Comparison of ENCODE assay signal across 8 cellular contexts in genomic region chr13:110915874-110916670, GRCh38. TPM values are rescaled to one million over a fixed set of nuclear protein-coding genes. Genes with fewer than 3 reads are reported as not detected.
DNase-seq lines count a peak whose midpoint lies in the region; ATAC-seq and TF ChIP-seq lines count a peak whose summit lies in the region.

No MANE protein-coding gene starts in this region.

- peaks cover 31% of the 10 kb centered on the region for H4K20me1 ChIP-seq in neural progenitor cell (ENCODE audit: low read depth)

- H3K9ac ChIP-seq in neural progenitor cell: peak overlapping the region; percentile 58

- H3K4me1 Mint-ChIP-seq in stimulated activated naive CD8-positive, alpha-beta T cell treated with anti-CD3 and anti-CD28 coated beads, Interleukin-15, Interleukin-2, amounts not matched to agents 100 ng/mL and 50 ng/mL, for 24 hours (ENCODE audit: low read depth): peaks cover 59% of the 10 kb centered on the region
- H3K4me1 Mint-ChIP-seq in neural progenitor cell: peaks cover 29% of the 10 kb centered on the region

- H3F3A ChIP-seq in neural progenitor cell (ENCODE audit: low read depth): peaks cover 14% of the 10 kb centered on the region

- H3K9me3 ChIP-seq in SJCRH30 (replicated peaks): no peaks in the 10 kb centered on the region
- no peaks in the 10 kb centered on the region for H3K9me3 ChIP-seq in neural progenitor cell (ENCODE audit: low read depth)

- no peaks in the 10 kb centered on the region for H3K27me3 Mint-ChIP-seq in stimulated activated naive CD8-positive, alpha-beta T cell treated with anti-CD3 and anti-CD28 coated beads, Interleukin-15, Interleukin-2, amounts not matched to agents 100 ng/mL and 50 ng/mL, for 24 hours
- H3K27me3 Mint-ChIP-seq in neural progenitor cell (ENCODE audit: insufficient read depth, low read depth): peaks cover 3% of the 10 kb centered on the region

- H3K27me3 ChIP-seq in SJCRH30: no peaks in the 10 kb centered on the region
- H3K27me3 ChIP-seq in neural progenitor cell: no peaks in the 10 kb centered on the region

- peak overlapping the region; percentile 91 for H3K4me3 Mint-ChIP-seq in stimulated activated naive CD8-positive, alpha-beta T cell treated with anti-CD3 and anti-CD28 coated beads, Interleukin-15, Interleukin-2, amounts not matched to agents 100 ng/mL and 50 ng/mL, for 24 hours
- H3K4me3 Mint-ChIP-seq in neural progenitor cell: peak overlapping the region; percentile 90

- ATAC-seq in stimulated activated naive CD8-positive, alpha-beta T cell treated with anti-CD3 and anti-CD28 coated beads, Interleukin-15, Interleukin-2, amounts not matched to agents 100 U/mL and 50 U/mL, for 24 hours: no peak

- DNase-seq in stimulated activated naive CD8-positive, alpha-beta T cell treated with anti-CD3 and anti-CD28 coated beads, Interleukin-15, Interleukin-2, amounts not matched to agents 100 U/mL and 50 U/mL, for 24 hours: no peak
- DNase-seq in SJCRH30: no peak
- DNase-seq in epithelial cell of prostate (ENCODE audit: low read depth, low spot score): no peak
- no peak for DNase-seq in neural progenitor cell (ENCODE audit: low spot score)
- DNase-seq in stimulated activated CD8-positive, alpha-beta memory T cell treated with anti-CD3 and anti-CD28 coated beads, Interleukin-4, amount 100 ng/mL, for 48 hours: no peak
- DNase-seq in ACHN: no peak
- DNase-seq in NK-92 treated with Interleukin-12 subunit alpha and Interleukin-12 subunit beta, amount 100 ng/mL, for 24 hours (lab: John Stamatoyannopoulos, UW): no peak

- H3K36me3 ChIP-seq in SJCRH30 (peaks cover 4% of the 10 kb centered on the region; the same call in 1 of the 2 replicates), neural progenitor cell (no peaks in the 10 kb centered on the region)

- H3K4me1 ChIP-seq in SJCRH30 (peaks cover 16% of the 10 kb centered on the region; the same call in 1 of the 2 replicates), neural progenitor cell (peaks cover 22% of the 10 kb centered on the region)

- H3K79me2 ChIP-seq in neural progenitor cell (ENCODE audit: low read depth): peaks cover 43% of the 10 kb centered on the region

- TF ChIP-seq CTCF in neural progenitor cell (IDR thresholded peaks at IDR 0.05): no peak

- peak overlapping the region; percentile 73 for H3K4me2 ChIP-seq in neural progenitor cell

- H3K27ac ChIP-seq in SJCRH30 (peak overlapping the region; percentile 73), epithelial cell of prostate (peak overlapping the region; percentile 84), neural progenitor cell (peak overlapping the region; percentile 73)

- H3K9me3 Mint-ChIP-seq in stimulated activated naive CD8-positive, alpha-beta T cell treated with anti-CD3 and anti-CD28 coated beads, Interleukin-15, Interleukin-2, amounts not matched to agents 100 ng/mL and 50 ng/mL, for 24 hours: no peaks in the 10 kb centered on the region
- H3K9me3 Mint-ChIP-seq in neural progenitor cell: no peaks in the 10 kb centered on the region

- H3K4me3 ChIP-seq in SJCRH30 (peak overlapping the region; percentile 100), neural progenitor cell (peak overlapping the region; percentile 93)

- H3K27ac Mint-ChIP-seq in stimulated activated naive CD8-positive, alpha-beta T cell treated with anti-CD3 and anti-CD28 coated beads, Interleukin-15, Interleukin-2, amounts not matched to agents 100 ng/mL and 50 ng/mL, for 24 hours: peak overlapping the region; percentile 88
- H3K27ac Mint-ChIP-seq in neural progenitor cell: no peak overlapping the region

- in situ Hi-C loops in ACHN (cut with HindIII; ENCODE audit: low pct_ligation_motif_present, low pct_unique_long_range_greater_than_20kb, low sequenced_read_pairs): no loop called here

- peaks cover 18% of the 10 kb centered on the region for H3K36me3 Mint-ChIP-seq in stimulated activated naive CD8-positive, alpha-beta T cell treated with anti-CD3 and anti-CD28 coated beads, Interleukin-15, Interleukin-2, amounts not matched to agents 100 ng/mL and 50 ng/mL, for 24 hours (ENCODE audit: low read depth)
- H3K36me3 Mint-ChIP-seq in neural progenitor cell: no peaks in the 10 kb centered on the region

- H2AFZ ChIP-seq in neural progenitor cell (replicated peaks): peak overlapping the region; percentile 7

RNA-seq across cellular contexts. Expression of gene ANKRD10, which starts 1.2 kb away (rescaled TPM):
- 57.0 and 68.2 TPM in 2 replicates for total RNA-seq in SJCRH30 (2014; rRNA removed; shearing (Covaris generic))
- 188 and 212 TPM in 2 replicates for total RNA-seq in neural progenitor cell (ENCODE audit: low replicate concordance)
